Comparison of ENCODE assay signal across 16 cellular contexts in genomic region chr1:230865062-230865817, GRCh38. TPM values are rescaled to one million over a fixed set of nuclear protein-coding genes. Genes with fewer than 3 reads are reported as not detected.
DNase-seq lines count a peak whose midpoint lies in the region; TF ChIP-seq lines count a peak whose summit lies in the region.
"Had no signal": no experiment of that assay in that cellular context is flagged by ENCODE, and none has a peak within 500 bp of the region (broad histone marks: within the 10 kb centered on the region; RNA-seq: fewer than 3 reads in every experiment).

No MANE protein-coding gene starts in this region.

- H3K27ac ChIP-seq in angular gyrus (ENCODE audit: low read depth, low read length), result peak overlapping the region; percentile 87
- peak overlapping the region; percentile 79 for H3K27ac ChIP-seq in suprapubic skin
- H3K27ac ChIP-seq: A549, WERI-Rb-1 had no signal

- H3K27me3 ChIP-seq in suprapubic skin, result no peaks in the 10 kb centered on the region

- H3K9me3 Mint-ChIP-seq in mesothelial cell of epicardium, result peaks cover 3% of the 10 kb centered on the region

- peak overlapping the region; percentile 75 for H3K4me3 Mint-ChIP-seq in mesothelial cell of epicardium

- H3K9me3 ChIP-seq in suprapubic skin, result no peaks in the 10 kb centered on the region
- H3K9me3 ChIP-seq: A549 had no signal

- no peak for TF ChIP-seq CTCF in mesothelial cell of epicardium (IDR thresholded peaks at IDR 0.05; ENCODE audit: unreplicated experiment)
- TF ChIP-seq CTCF in suprapubic skin (IDR thresholded peaks at IDR 0.05), result no peak

- H3K4me1 Mint-ChIP-seq in mesothelial cell of epicardium, result peaks cover 70% of the 10 kb centered on the region

- H3K4me3 ChIP-seq in suprapubic skin, result no peak overlapping the region
- H3K4me3 ChIP-seq: A549, K562 had no signal

- H3K27ac Mint-ChIP-seq in mesothelial cell of epicardium, result peak overlapping the region; percentile 88

- H3K36me3 ChIP-seq in suprapubic skin, result no peaks in the 10 kb centered on the region

- DNase-seq in NCI-H2029 (lab: John Stamatoyannopoulos, UW), result peak; percentile 31
- DNase-seq in NCI-H2029 treated with DMSO at 0.1 percent for 48 hours (lab: John Stamatoyannopoulos, UW), result no peak
- no peak for DNase-seq in mesothelial cell of epicardium (ENCODE audit: low spot score in 2 of 2, unreplicated experiment in 2 of 2)
- DNase-seq in suprapubic skin (ENCODE audit: low spot score in 2 of 2), result no peak
- DNase-seq in NCI-H1092 treated with DMSO at 0.1 percent for 48 hours (lab: John Stamatoyannopoulos, UW), result no peak
- DNase-seq in cerebellar cortex (ENCODE audit: low spot score), result no peak
- DNase-seq in activated CD4-positive, alpha-beta T cell treated with anti-CD3 and anti-CD28 coated beads, Interleukin-2, amount 50 U/mL, for 4 hours, result no peak
- DNase-seq: activated CD8-positive, alpha-beta memory T cell treated with anti-CD3 and anti-CD28 coated beads, Interleukin-2, amount 50 U/mL, for 4 hours; cortex of kidney; DMS79 treated with DMSO at 0.1 percent for 48 hours; NCI-H146; NK-92 treated with Interleukin-12 subunit alpha and Interleukin-12 subunit beta, amount 100 ng/mL, for 24 hours; WERI-Rb-1 had no signal

- peaks cover 62% of the 10 kb centered on the region for H3K4me1 ChIP-seq in suprapubic skin

- no peak for TF ChIP-seq EP300 in suprapubic skin (IDR thresholded peaks at IDR 0.05)

- no peak for TF ChIP-seq POLR2A in suprapubic skin (IDR thresholded peaks at IDR 0.05)

- peaks cover 15% of the 10 kb centered on the region for H3K36me3 Mint-ChIP-seq in mesothelial cell of epicardium

- no peaks in the 10 kb centered on the region for H3K27me3 Mint-ChIP-seq in mesothelial cell of epicardium (ENCODE audit: low read depth)

- 81% methylated on average over 6 of the region's 8 CpGs for WGBS in suprapubic skin

RNA-seq across cellular contexts. Expression of gene C1orf198, which starts 3.1 kb away (rescaled TPM):
- total RNA-seq in mesothelial cell of epicardium, result 143 to 151 TPM (median 149 TPM) in 3 replicates
- 10 to 100 TPM; 42.7 to 70.1 (median 52.5) TPM for total RNA-seq in suprapubic skin
